ENCODE assay signal across 8 cellular contexts in the genomic region with DNA sequence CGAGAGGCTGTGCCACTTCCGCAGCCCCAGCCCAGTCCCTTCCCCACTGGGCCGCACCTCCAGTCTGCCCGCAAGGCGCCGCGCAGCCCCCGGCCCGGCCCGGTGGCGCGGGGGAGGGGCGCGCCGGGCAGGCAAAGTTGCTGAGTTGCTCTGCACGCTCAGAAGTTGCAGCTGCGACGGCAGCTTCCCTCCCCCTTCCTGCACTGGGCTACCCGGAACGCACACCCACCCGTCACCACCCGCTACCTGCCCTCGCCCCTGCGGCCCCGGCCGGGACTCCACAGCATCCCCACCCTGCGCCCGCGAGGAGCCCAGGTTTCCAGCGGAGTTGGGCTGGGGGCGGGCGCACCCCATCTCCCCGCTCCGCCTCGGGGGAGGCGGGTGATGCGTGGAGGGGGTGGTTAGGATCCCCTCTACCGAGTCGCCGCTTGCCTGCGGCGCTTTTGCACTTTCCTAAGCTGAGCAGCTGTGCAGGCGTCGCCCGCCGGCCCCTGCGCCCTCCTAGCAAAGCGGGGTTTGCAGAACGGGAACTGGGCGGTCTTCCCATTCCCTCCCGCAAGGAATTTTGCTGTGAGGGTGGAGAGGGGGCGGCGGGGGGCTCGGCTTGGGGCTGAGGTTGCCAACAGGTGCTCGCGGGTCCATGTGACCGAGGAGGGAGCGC. TPM values are rescaled to one million over a fixed set of nuclear protein-coding genes. Genes with fewer than 3 reads are reported as not detected.
DNase-seq lines count a peak whose midpoint lies in the region; ATAC-seq, FAIRE-seq and TF ChIP-seq lines count a peak whose summit lies in the region.

No MANE protein-coding gene starts in this region.

- no peak for FAIRE-seq in GM12878 (lab: Jason Lieb, UNC)

- H3K27ac ChIP-seq in SU-DHL-6 (ENCODE audit: low read depth, low read length) (no peak overlapping the region), GM12878 (ENCODE audit: control insufficient read depth, insufficient read depth) (no peak overlapping the region)

- no peak overlapping the region for H3K9ac ChIP-seq in SU-DHL-6 (ENCODE audit: low read length)
- peak overlapping the region; percentile 43 for H3K9ac ChIP-seq in GM12878 (ENCODE audit: control insufficient read depth, insufficient read depth, low read length)

- no peaks in the 10 kb centered on the region for H3K79me2 ChIP-seq in SU-DHL-6 (ENCODE audit: insufficient read depth, low read length)
- no peaks in the 10 kb centered on the region for H3K79me2 ChIP-seq in GM12878 (ENCODE audit: control insufficient read depth, insufficient read depth, low read length)

- no peak overlapping the region for H3K4me3 ChIP-seq in SU-DHL-6 (ENCODE audit: insufficient read depth, low read length, poor library complexity, severe bottlenecking)
- H3K4me3 ChIP-seq in GM12878, result peak overlapping the region; percentile 78

- RAD21 ChIA-PET in GM12878 (lab: Charles Lee; ENCODE audit: unreplicated experiment), result no interaction called here

- H3K36me3 ChIP-seq in SU-DHL-6 (ENCODE audit: low read length), result no peaks in the 10 kb centered on the region
- no peaks in the 10 kb centered on the region for H3K36me3 ChIP-seq in GM12878 (ENCODE audit: control insufficient read depth in 2 of 2, insufficient read depth in 2 of 2, low read length in 1 of 2)

- H4K20me1 ChIP-seq in SU-DHL-6 (ENCODE audit: low read depth, low read length) (no peaks in the 10 kb centered on the region), GM12878 (ENCODE audit: control insufficient read depth, insufficient read depth) (no peaks in the 10 kb centered on the region)

- TF ChIP-seq EP300 in GM12878 (IDR thresholded peaks at IDR 0.05; ENCODE audit: borderline replicate concordance in 1 of 2, control insufficient read depth in 1 of 2, low read depth in 2 of 2, low read length in 2 of 2), result no peak

- CTCF ChIA-PET in GM12878 (lab: Yijun Ruan, JAX), result no interaction called here

- peaks cover 5% of the 10 kb centered on the region for H3K4me1 ChIP-seq in GM12878 (ENCODE audit: control insufficient read depth, insufficient read depth, low read length)

- H2AFZ ChIP-seq in SU-DHL-6 (ENCODE audit: low read depth, low read length, severe bottlenecking), result no peak overlapping the region
- peak overlapping the region; percentile 91 for H2AFZ ChIP-seq in GM12878 (ENCODE audit: control insufficient read depth, low read depth, low read length)

- TF ChIP-seq CTCF in SU-DHL-6 (IDR thresholded peaks at IDR 0.05; ENCODE audit: insufficient read depth, low read length, poor library complexity, severe bottlenecking) (no peak), GM12878 (IDR thresholded peaks at IDR 0.05 in 2 of 3, conservative IDR thresholded peaks at IDR 0.05 in 1 of 3; ENCODE audit: control insufficient read depth in 2 of 3, extremely low read depth in 1 of 3, insufficient read depth in 1 of 3, low read depth in 3 of 3, low read length in 3 of 3) (no peak)

- no peaks in the 10 kb centered on the region for H3F3A ChIP-seq in SU-DHL-6 (ENCODE audit: insufficient read depth)

- no peaks in the 10 kb centered on the region for H3K9me2 ChIP-seq in SU-DHL-6 (replicated peaks; ENCODE audit: insufficient read depth, low read length)

- no peak for TF ChIP-seq RAD21 in GM12878 (IDR thresholded peaks at IDR 0.05; ENCODE audit: insufficient read depth, low read depth, low read length)

- POLR2A ChIA-PET in GM12878 (lab: Charles Lee), result no interaction called here

- peak; percentile 25; the same call in 1 of the 2 replicates for TF ChIP-seq POLR2A in GM12878 (IDR thresholded peaks at IDR 0.05; ENCODE audit: low read depth, low read length)

- H3K27me3 ChIP-seq in SU-DHL-6 (ENCODE audit: low read length) (0 out of 2 replicates have a peak, but pooled peaks cover 3% of the 10 kb centered on the region), GM12878 (replicated peaks in 1 of 2; ENCODE audit: control insufficient read depth in 2 of 2, insufficient read depth in 2 of 2, low read length in 1 of 2) (peaks cover 0 to 5% of the 10 kb centered on the region in 2 experiments; a peak in 3 of 4 replicates)

- WGBS in GM12878 (ENCODE audit: insufficient coverage, insufficient replicate concordance, low lambda C conversion rate, missing lambda C conversion rate), result 3% methylated on average over 41 of the region's 58 CpGs

- DNase-seq in NCI-H2227 (lab: John Stamatoyannopoulos, UW; ENCODE audit: unreplicated experiment) (peak; percentile 44), NCI-H2227 treated with DMSO at 0.1 percent for 48 hours (lab: John Stamatoyannopoulos, UW) (no peak), GM12878 (ENCODE audit: low read depth, low spot score) (no peak), iPS-NIHi7 (ENCODE audit: extremely low spot score) (peak; percentile 79)
- peak; percentile 61 for DNase-seq in stimulated activated CD4-positive, alpha-beta T cell treated with anti-CD3 and anti-CD28 coated beads, Interleukin-15, amount 100 ng/mL, for 24 hours

- intact Hi-C loops in GM12878 (cut with micrococcal nuclease; ENCODE audit: unreplicated experiment), result no loop called here

- no TSS peak for BruUV-seq in GM12878 (replicated peaks; lab: Mats Ljungman, UMichigan)

- no peaks in the 10 kb centered on the region for H3K9me3 ChIP-seq in SU-DHL-6 (ENCODE audit: insufficient read depth, low read length)
- H3K9me3 ChIP-seq in GM12878 (replicated peaks; ENCODE audit: control insufficient read depth, insufficient read depth, low read length), result no peaks in the 10 kb centered on the region

- ATAC-seq in HG03469 (IDR thresholded peaks at IDR 0.05; ENCODE audit: unreplicated experiment) (peak; percentile 32), GM12878 (peak; percentile 82), GM19452 (IDR thresholded peaks at IDR 0.05; ENCODE audit: unreplicated experiment) (no peak)

- H3K4me2 ChIP-seq in SU-DHL-6 (ENCODE audit: low read depth, low read length, poor library complexity, severe bottlenecking), result peak overlapping the region; percentile 2
- peak overlapping the region; percentile 100 for H3K4me2 ChIP-seq in GM12878 (ENCODE audit: control insufficient read depth, insufficient read depth)

- in situ Hi-C loops in GM12878 (cut with MboI), result no loop called here

- SMC1A ChIA-PET in GM12878 (lab: Charles Lee; ENCODE audit: uncharacterized antibody, unreplicated experiment), result no interaction called here

TF ChIP-seq in GM12878, 131 proteins besides CTCF, POLR2A, EP300 and RAD21 (continues in another document):
- TF ChIP-seq, protein P1, sequence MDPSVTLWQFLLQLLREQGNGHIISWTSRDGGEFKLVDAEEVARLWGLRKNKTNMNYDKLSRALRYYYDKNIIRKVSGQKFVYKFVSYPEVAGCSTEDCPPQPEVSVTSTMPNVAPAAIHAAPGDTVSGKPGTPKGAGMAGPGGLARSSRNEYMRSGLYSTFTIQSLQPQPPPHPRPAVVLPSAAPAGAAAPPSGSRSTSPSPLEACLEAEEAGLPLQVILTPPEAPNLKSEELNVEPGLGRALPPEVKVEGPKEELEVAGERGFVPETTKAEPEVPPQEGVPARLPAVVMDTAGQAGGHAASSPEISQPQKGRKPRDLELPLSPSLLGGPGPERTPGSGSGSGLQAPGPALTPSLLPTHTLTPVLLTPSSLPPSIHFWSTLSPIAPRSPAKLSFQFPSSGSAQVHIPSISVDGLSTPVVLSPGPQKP (IDR thresholded peaks at IDR 0.05; ENCODE audit: low read depth, low read length), result no peak
- TF ChIP-seq, protein P2, sequence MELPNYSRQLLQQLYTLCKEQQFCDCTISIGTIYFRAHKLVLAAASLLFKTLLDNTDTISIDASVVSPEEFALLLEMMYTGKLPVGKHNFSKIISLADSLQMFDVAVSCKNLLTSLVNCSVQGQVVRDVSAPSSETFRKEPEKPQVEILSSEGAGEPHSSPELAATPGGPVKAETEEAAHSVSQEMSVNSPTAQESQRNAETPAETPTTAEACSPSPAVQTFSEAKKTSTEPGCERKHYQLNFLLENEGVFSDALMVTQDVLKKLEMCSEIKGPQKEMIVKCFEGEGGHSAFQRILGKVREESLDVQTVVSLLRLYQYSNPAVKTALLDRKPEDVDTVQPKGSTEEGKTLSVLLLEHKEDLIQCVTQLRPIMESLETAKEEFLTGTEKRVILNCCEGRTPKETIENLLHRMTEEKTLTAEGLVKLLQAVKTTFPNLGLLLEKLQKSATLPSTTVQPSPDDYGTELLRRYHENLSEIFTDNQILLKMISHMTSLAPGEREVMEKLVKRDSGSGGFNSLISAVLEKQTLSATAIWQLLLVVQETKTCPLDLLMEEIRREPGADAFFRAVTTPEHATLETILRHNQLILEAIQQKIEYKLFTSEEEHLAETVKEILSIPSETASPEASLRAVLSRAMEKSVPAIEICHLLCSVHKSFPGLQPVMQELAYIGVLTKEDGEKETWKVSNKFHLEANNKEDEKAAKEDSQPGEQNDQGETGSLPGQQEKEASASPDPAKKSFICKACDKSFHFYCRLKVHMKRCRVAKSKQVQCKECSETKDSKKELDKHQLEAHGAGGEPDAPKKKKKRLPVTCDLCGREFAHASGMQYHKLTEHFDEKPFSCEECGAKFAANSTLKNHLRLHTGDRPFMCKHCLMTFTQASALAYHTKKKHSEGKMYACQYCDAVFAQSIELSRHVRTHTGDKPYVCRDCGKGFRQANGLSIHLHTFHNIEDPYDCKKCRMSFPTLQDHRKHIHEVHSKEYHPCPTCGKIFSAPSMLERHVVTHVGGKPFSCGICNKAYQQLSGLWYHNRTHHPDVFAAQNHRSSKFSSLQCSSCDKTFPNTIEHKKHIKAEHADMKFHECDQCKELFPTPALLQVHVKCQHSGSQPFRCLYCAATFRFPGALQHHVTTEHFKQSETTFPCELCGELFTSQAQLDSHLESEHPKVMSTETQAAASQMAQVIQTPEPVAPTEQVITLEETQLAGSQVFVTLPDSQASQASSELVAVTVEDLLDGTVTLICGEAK (IDR thresholded peaks at IDR 0.05; ENCODE audit: borderline replicate concordance), result no peak
- TF ChIP-seq CREB1 (IDR thresholded peaks at IDR 0.05; ENCODE audit: low read depth) (no peak), NR2C1 (IDR thresholded peaks at IDR 0.05) (no peak)

RNA-seq across cellular contexts. Expression of a gene that starts 55.9 kb away (rescaled TPM):
- total RNA-seq in GM12878 (2013; cell fraction: nucleolus; rRNA removed), result 160 and 173 TPM in 2 replicates
- 12.3 and 14.9 TPM in 2 replicates for total RNA-seq in GM12878 (2014; rRNA removed)
- 12.4 and 12.5 TPM in 2 replicates for total RNA-seq in GM12878 (2014; rRNA removed; fragmentation: Illumina TruSeq; extraction: Trizol)
- 27.3 and 30.3 TPM in 2 replicates for total RNA-seq in GM12878 (2021)
- polyA plus RNA-seq in GM12878 (2011; ENCODE audit: low read depth), result 5.8 TPM
- 2.9 and 3.1 TPM in 2 replicates for polyA plus RNA-seq in GM12878 (2011; rRNA removed)
- polyA plus RNA-seq in GM12878 (2011; cell fraction: cytosol; rRNA removed), result 2.9 and 4.9 TPM in 2 replicates
- 13.5 and 17.6 TPM in 2 replicates for polyA plus RNA-seq in GM12878 (2011; cell fraction: nucleus; rRNA removed)
- polyA plus RNA-seq in GM12878 (2012), result 11.1 and 11.2 TPM in 2 replicates
- 4.4 and 7.2 TPM in 2 replicates for polyA plus RNA-seq in GM12878 (2014; fragmentation: Illumina TruSeq; extraction: Trizol)
- 1 to 10 TPM; 1.9 to 2.1 TPM for polyA plus RNA-seq in GM12878 (2014; fragmentation: Nextera tagmentation; extraction: Ambion mirVana)
- polyA plus RNA-seq in GM12878 (2014; rRNA removed), result 9.3 and 11.3 TPM in 2 replicates
- polyA plus RNA-seq in GM12878 (2016; fragmentation: Nextera tagmentation; extraction: Ambion mirVana), result 1 to 10 TPM; 7.9 to 9.9 TPM
- polyA minus RNA-seq in GM12878 (2011; rRNA and poly(A)+ RNA removed), result 39.6 and 43.2 TPM in 2 replicates
- 10.9 and 14.4 TPM in 2 replicates for polyA minus RNA-seq in GM12878 (2011; cell fraction: cytosol; rRNA and poly(A)+ RNA removed)
- polyA minus RNA-seq in GM12878 (2011; cell fraction: nucleus; rRNA and poly(A)+ RNA removed), result 39.0 and 65.1 TPM in 2 replicates

Comparison
In these comparisons a context has a peak if more than half of its experiments do, and no peak if none do; other contexts are left out.
1. DNase-seq: peak in NCI-H2227 (single experiment), iPS-NIHi7 (single experiment) and stimulated activated CD4-positive, alpha-beta T cell treated with anti-CD3 and anti-CD28 coated beads, Interleukin-15, amount 100 ng/mL, for 24 hours (single experiment); none in NCI-H2227 treated with DMSO at 0.1 percent for 48 hours (single experiment) and GM12878 (single experiment).